Comparison of ENCODE assay signal across 13 cellular contexts in the genomic region with DNA sequence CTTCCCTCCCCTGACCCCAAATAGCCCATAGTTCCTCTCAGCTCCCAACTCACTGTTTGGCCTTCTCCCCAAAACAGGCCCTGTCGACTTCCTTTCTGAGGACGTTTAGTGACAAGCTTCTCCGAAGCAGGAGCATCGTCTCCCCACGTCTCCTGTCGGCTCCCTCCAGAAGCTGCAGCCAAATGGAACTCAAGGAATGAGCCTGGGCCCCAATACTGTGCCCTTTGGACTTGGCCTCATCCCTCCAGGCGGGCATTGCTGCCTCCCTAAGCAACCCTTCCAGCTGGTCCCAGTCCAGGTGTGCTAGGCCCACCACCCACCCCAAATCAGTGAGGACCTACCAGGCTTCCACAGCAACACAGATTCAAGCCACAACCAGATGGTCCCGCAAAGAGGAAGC. TPM values are rescaled to one million over a fixed set of nuclear protein-coding genes. Genes with fewer than 3 reads are reported as not detected.
A peak's percentile ranks its signal among the peaks of the same experiment; 100 is the strongest.
DNase-seq lines count a peak whose midpoint lies in the region; ATAC-seq and TF ChIP-seq lines count a peak whose summit lies in the region.
"Had no signal": no experiment of that assay in that cellular context is flagged by ENCODE, and none has a peak within 500 bp of the region (broad histone marks: within the 10 kb centered on the region; RNA-seq: fewer than 3 reads in every experiment).

No MANE protein-coding gene starts in this region.

- no peaks in the 10 kb centered on the region for H3K9me3 Mint-ChIP-seq in WTC11
- no peaks in the 10 kb centered on the region for H3K9me3 Mint-ChIP-seq in stimulated activated memory B cell treated with anti-CD40 and anti-IgM and Interleukin-4, amounts not matched to agents 10 μg/mL and 1 μg/mL and 100 μg/mL, for 72 hours

- peak overlapping the region; percentile 49; the same call in 1 of the 2 replicates for H3K9ac ChIP-seq in SK-N-SH

- H3K27me3 Mint-ChIP-seq in WTC11 (ENCODE audit: low read depth) = no peaks in the 10 kb centered on the region
- H3K27me3 Mint-ChIP-seq in stimulated activated memory B cell treated with anti-CD40 and anti-IgM and Interleukin-4, amounts not matched to agents 10 μg/mL and 1 μg/mL and 100 μg/mL, for 72 hours = no peaks in the 10 kb centered on the region

- H3F3A ChIP-seq in SK-N-SH (replicated peaks; ENCODE audit: insufficient read depth) = peaks cover 4% of the 10 kb centered on the region

- peak overlapping the region; percentile 69 to 79; a peak in 3 of 4 replicates for H3K27ac ChIP-seq in SK-N-SH (ENCODE audit: low read depth in 2 of 2, low read length in 1 of 2)

- peak overlapping the region; percentile 80; the same call in 1 of the 2 replicates for H3K4me2 ChIP-seq in SK-N-SH

- peaks cover 3% of the 10 kb centered on the region for H3K36me3 Mint-ChIP-seq in WTC11
- H3K36me3 Mint-ChIP-seq in stimulated activated memory B cell treated with anti-CD40 and anti-IgM and Interleukin-4, amounts not matched to agents 10 μg/mL and 1 μg/mL and 100 μg/mL, for 72 hours = peaks cover 6% of the 10 kb centered on the region

- H3K79me2 ChIP-seq in SK-N-SH (ENCODE audit: insufficient read depth) = peaks cover 52% of the 10 kb centered on the region; the same call in 1 of the 2 replicates

- no peak overlapping the region for H2AFZ ChIP-seq in SK-N-SH (ENCODE audit: low read depth)

- TF ChIP-seq CTCF in SK-N-SH (IDR thresholded peaks at IDR 0.05) (no peak), WTC11 (IDR thresholded peaks at IDR 0.05) (no peak)

- peaks cover 39% of the 10 kb centered on the region for H3K4me1 Mint-ChIP-seq in WTC11
- peaks cover 34% of the 10 kb centered on the region for H3K4me1 Mint-ChIP-seq in stimulated activated memory B cell treated with anti-CD40 and anti-IgM and Interleukin-4, amounts not matched to agents 10 μg/mL and 1 μg/mL and 100 μg/mL, for 72 hours

- TF ChIP-seq EP300 in SK-N-SH (IDR thresholded peaks at IDR 0.05; ENCODE audit: borderline replicate concordance in 1 of 2, low read depth in 1 of 2, low read length in 1 of 2) = no peak

- H3K27me3 ChIP-seq in SK-N-SH (ENCODE audit: insufficient read depth) = no peaks in the 10 kb centered on the region

- peak overlapping the region; percentile 93 for H3K27ac Mint-ChIP-seq in WTC11
- peak overlapping the region; percentile 96 for H3K27ac Mint-ChIP-seq in stimulated activated memory B cell treated with anti-CD40 and anti-IgM and Interleukin-4, amounts not matched to agents 10 μg/mL and 1 μg/mL and 100 μg/mL, for 72 hours

- no peaks in the 10 kb centered on the region for H3K36me3 ChIP-seq in SK-N-SH (replicated peaks in 1 of 2; ENCODE audit: control insufficient read depth in 1 of 2, insufficient read depth in 2 of 2, low read length in 1 of 2)

- 0 out of 2 replicates have a peak, but pooled peaks cover 9% of the 10 kb centered on the region for H4K20me1 ChIP-seq in SK-N-SH (ENCODE audit: insufficient read depth)

- H3K9me3 ChIP-seq in SK-N-SH = no peaks in the 10 kb centered on the region

- no peak overlapping the region for H3K4me3 ChIP-seq in SK-N-SH (ENCODE audit: low read depth in 2 of 2, low read length in 1 of 2)

- no peak for DNase-seq in SK-N-SH
- no peak for DNase-seq in WTC11 (ENCODE audit: low spot score)
- peak; percentile 26 for DNase-seq in left kidney (ENCODE audit: low read depth, low spot score)
- DNase-seq in stimulated activated naive CD4-positive, alpha-beta T cell treated with Interleukin-2 at 50 U/mL for 16 hours (lab: John Stamatoyannopoulos, UW) = no peak
- DNase-seq: 8988T, activated T-cell treated with anti-CD3 and anti-CD28 coated beads for 4 hours, mammary epithelial cell, NCI-H1436, SIG-M5 had no signal

- no peak for ATAC-seq in SK-N-SH treated with all-trans-retinoic acid at 6 μM for 48 hours
- ATAC-seq in WTC11 = no peak
- ATAC-seq in stimulated activated memory B cell treated with anti-CD40 and anti-IgM and Interleukin-4, amounts not matched to agents 10 μg/mL and 1 μg/mL and 100 μg/mL, for 72 hours = no peak
- ATAC-seq in GM19455 (IDR thresholded peaks at IDR 0.05; ENCODE audit: unreplicated experiment) = no peak
- no peak for ATAC-seq in HG03342 (IDR thresholded peaks at IDR 0.05; ENCODE audit: unreplicated experiment)

- POLR2A ChIA-PET in SK-N-SH (lab: Yijun Ruan, JAX) = interaction anchor here (0.9 kb wide), 1 partner anchor 33 kb away, joined by 3 read pairs; a partner anchor contains a TSS
- POLR2A ChIA-PET in WTC11 (lab: Charles Lee) = no interaction called here

- H3K9me2 ChIP-seq in SK-N-SH = no peaks in the 10 kb centered on the region

- 74% methylated on average over 6 of the region's 8 CpGs for WGBS in SK-N-SH (ENCODE audit: low lambda C conversion rate)

- no peak overlapping the region for H3K4me3 Mint-ChIP-seq in WTC11
- no peak overlapping the region for H3K4me3 Mint-ChIP-seq in stimulated activated memory B cell treated with anti-CD40 and anti-IgM and Interleukin-4, amounts not matched to agents 10 μg/mL and 1 μg/mL and 100 μg/mL, for 72 hours

- H3K4me1 ChIP-seq in SK-N-SH (ENCODE audit: control insufficient read depth in 1 of 2, insufficient read depth in 2 of 2, low read depth in 1 of 2, low read length in 1 of 2) = peaks cover 10 to 58% of the 10 kb centered on the region in 2 experiments

- CTCF ChIA-PET in SK-N-SH (lab: Yijun Ruan, JAX) (interaction anchor here (0.8 to 11.1 kb wide), 13 partner anchors 9 to 112 kb away, joined by 3 to 123 read pairs (median 21); a partner anchor contains a TSS), WTC11 (lab: Charles Lee) (interaction anchor here (0.6 to 5.1 kb wide), 10 partner anchors 12 to 115 kb away, joined by 3 to 54 read pairs (median 6); a partner anchor contains a TSS)

- no peak for TF ChIP-seq RAD21 in SK-N-SH (IDR thresholded peaks at IDR 0.05; ENCODE audit: low read length)

TF ChIP-seq in SK-N-SH, 30 proteins besides CTCF, POLR2A, EP300 and RAD21 (continues in another document):
- TF ChIP-seq FOXM1 (IDR thresholded peaks at IDR 0.05; ENCODE audit: low read depth) (no peak), SMC3 (IDR thresholded peaks at IDR 0.05; ENCODE audit: low read depth, low read length) (no peak)
- TF ChIP-seq, protein P1, sequence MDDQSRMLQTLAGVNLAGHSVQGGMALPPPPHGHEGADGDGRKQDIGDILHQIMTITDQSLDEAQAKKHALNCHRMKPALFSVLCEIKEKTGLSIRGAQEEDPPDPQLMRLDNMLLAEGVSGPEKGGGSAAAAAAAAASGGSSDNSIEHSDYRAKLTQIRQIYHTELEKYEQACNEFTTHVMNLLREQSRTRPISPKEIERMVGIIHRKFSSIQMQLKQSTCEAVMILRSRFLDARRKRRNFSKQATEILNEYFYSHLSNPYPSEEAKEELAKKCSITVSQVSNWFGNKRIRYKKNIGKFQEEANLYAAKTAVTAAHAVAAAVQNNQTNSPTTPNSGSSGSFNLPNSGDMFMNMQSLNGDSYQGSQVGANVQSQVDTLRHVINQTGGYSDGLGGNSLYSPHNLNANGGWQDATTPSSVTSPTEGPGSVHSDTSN (IDR thresholded peaks at IDR 0.05) = no peak

TF ChIP-seq in SK-N-SH treated with all-trans-retinoic acid at 6 μM for 48 hours, 23 proteins besides CTCF, POLR2A, EP300 and RAD21:
- TF ChIP-seq BACH2 (CRISPR knock-in tag; IDR thresholded peaks at IDR 0.05; ENCODE audit: borderline replicate concordance) = no peak
- TF ChIP-seq RARB (CRISPR knock-in tag; IDR thresholded peaks at IDR 0.05) = no peak
- TF ChIP-seq GLIS3 (CRISPR knock-in tag; IDR thresholded peaks at IDR 0.05) = no peak
- TF ChIP-seq ZFP30 (CRISPR knock-in tag; IDR thresholded peaks at IDR 0.05) = no peak
- no peak for TF ChIP-seq ZNF565 (CRISPR knock-in tag; conservative IDR thresholded peaks at IDR 0.05; ENCODE audit: low read depth)
- no peak for TF ChIP-seq ISL1 (CRISPR knock-in tag; IDR thresholded peaks at IDR 0.05)

TF ChIP-seq in WTC11, 78 proteins besides CTCF, POLR2A, EP300 and RAD21 (continues in another document):
- TF ChIP-seq GRHL2 (CRISPR knock-in tag; IDR thresholded peaks at IDR 0.05; ENCODE audit: insufficient replicate concordance, severe bottlenecking) (no peak), NFYB (CRISPR knock-in tag; conservative IDR thresholded peaks at IDR 0.05; ENCODE audit: low read depth) (no peak), TCF7 (CRISPR knock-in tag; IDR thresholded peaks at IDR 0.05; ENCODE audit: low read depth) (no peak), NR1H2 (CRISPR knock-in tag; IDR thresholded peaks at IDR 0.05) (no peak), TEAD1 (CRISPR knock-in tag; IDR thresholded peaks at IDR 0.05) (no peak), NFATC4 (CRISPR knock-in tag; IDR thresholded peaks at IDR 0.05) (no peak), MXD4 (CRISPR knock-in tag; IDR thresholded peaks at IDR 0.05; ENCODE audit: borderline replicate concordance) (no peak), GTF2I (CRISPR knock-in tag; conservative IDR thresholded peaks at IDR 0.05) (no peak), CBFB (CRISPR knock-in tag; IDR thresholded peaks at IDR 0.05; ENCODE audit: low read depth) (no peak), TEAD4 (CRISPR knock-in tag; IDR thresholded peaks at IDR 0.05) (no peak)
- TF ChIP-seq, protein P2, sequence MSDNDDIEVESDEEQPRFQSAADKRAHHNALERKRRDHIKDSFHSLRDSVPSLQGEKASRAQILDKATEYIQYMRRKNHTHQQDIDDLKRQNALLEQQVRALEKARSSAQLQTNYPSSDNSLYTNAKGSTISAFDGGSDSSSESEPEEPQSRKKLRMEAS (CRISPR knock-in tag; IDR thresholded peaks at IDR 0.05) = no peak
- TF ChIP-seq, protein P3, sequence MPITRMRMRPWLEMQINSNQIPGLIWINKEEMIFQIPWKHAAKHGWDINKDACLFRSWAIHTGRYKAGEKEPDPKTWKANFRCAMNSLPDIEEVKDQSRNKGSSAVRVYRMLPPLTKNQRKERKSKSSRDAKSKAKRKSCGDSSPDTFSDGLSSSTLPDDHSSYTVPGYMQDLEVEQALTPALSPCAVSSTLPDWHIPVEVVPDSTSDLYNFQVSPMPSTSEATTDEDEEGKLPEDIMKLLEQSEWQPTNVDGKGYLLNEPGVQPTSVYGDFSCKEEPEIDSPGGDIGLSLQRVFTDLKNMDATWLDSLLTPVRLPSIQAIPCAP (CRISPR knock-in tag; IDR thresholded peaks at IDR 0.05) = no peak

RNA-seq across cellular contexts. Expression of a gene that starts 33.0 kb away (rescaled TPM):
- polyA plus RNA-seq in SK-N-SH (2012; rRNA removed) = 225 and 289 TPM in 2 replicates
- 134 and 197 TPM in 2 replicates for polyA plus RNA-seq in SK-N-SH (2012; cell fraction: cytosol; rRNA removed)
- 168 and 199 TPM in 2 replicates for polyA plus RNA-seq in SK-N-SH (2012; cell fraction: nucleus; rRNA removed)
- 133 to 151 TPM (median 137 TPM) in 3 replicates for total RNA-seq in WTC11 (2021)

RNA-seq across cellular contexts. Expression of a gene that starts 59.2 kb away (rescaled TPM):
- polyA plus RNA-seq in SK-N-SH (2012; rRNA removed) = 0.03 TPM in 2 replicates
- 0.06 and 0.09 TPM in 2 replicates for polyA plus RNA-seq in SK-N-SH (2012; cell fraction: cytosol; rRNA removed)
- 0.10 and 0.11 TPM in 2 replicates for polyA plus RNA-seq in SK-N-SH (2012; cell fraction: nucleus; rRNA removed)
- 1.9 to 2.7 TPM (median 1.9 TPM) in 3 replicates for total RNA-seq in WTC11 (2021)
